In genomic region chr7:17304926-17305325, GRCh38 we compare ENCODE assay signal across 1 cellular context.
A peak's percentile ranks its signal among the peaks of the same experiment; 100 is the strongest.
TF ChIP-seq lines count a peak whose summit lies in the region.

No MANE protein-coding gene starts in this region.

TF ChIP-seq in HEK293, 187 proteins besides CTCF, POLR2A, EP300 and RAD21 (continued from another document):
- TF ChIP-seq, protein P1, sequence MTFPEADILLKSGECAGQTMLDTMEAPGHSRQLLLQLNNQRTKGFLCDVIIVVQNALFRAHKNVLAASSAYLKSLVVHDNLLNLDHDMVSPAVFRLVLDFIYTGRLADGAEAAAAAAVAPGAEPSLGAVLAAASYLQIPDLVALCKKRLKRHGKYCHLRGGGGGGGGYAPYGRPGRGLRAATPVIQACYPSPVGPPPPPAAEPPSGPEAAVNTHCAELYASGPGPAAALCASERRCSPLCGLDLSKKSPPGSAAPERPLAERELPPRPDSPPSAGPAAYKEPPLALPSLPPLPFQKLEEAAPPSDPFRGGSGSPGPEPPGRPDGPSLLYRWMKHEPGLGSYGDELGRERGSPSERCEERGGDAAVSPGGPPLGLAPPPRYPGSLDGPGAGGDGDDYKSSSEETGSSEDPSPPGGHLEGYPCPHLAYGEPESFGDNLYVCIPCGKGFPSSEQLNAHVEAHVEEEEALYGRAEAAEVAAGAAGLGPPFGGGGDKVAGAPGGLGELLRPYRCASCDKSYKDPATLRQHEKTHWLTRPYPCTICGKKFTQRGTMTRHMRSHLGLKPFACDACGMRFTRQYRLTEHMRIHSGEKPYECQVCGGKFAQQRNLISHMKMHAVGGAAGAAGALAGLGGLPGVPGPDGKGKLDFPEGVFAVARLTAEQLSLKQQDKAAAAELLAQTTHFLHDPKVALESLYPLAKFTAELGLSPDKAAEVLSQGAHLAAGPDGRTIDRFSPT (tag by site-specific recombination; IDR thresholded peaks at IDR 0.05) = peak; percentile 71; the same call in 1 of the 2 replicates
- TF ChIP-seq ZNF654 (tag by site-specific recombination; IDR thresholded peaks at IDR 0.05; ENCODE audit: low read depth) (no peak), MYNN (tag by site-specific recombination; IDR thresholded peaks at IDR 0.05; ENCODE audit: borderline replicate concordance) (no peak)
